ENCODE assay signal across 1 cellular context in the genomic region with DNA sequence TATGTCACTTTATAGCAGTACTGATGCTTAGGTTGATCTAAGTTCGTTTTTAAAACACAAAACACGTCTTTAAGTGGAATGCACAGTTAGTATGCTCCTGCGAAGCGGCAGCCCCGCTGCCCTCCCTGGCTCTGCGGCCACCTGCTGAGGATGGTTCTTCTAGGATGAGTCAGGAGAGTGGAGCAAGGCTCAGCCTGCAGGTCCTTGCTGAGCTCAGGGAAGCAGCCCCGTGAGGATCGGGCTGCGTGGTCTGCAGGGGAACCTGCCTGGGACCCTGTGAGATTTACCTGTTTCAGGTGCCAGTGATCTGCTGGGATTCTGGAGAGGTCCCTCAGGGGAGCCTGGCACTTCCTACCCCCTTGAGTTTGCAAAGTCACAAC.
TF ChIP-seq lines count a peak whose summit lies in the region.

No MANE protein-coding gene starts in this region.

TF ChIP-seq in H1, 55 proteins besides CTCF, POLR2A, EP300 and RAD21:
- TF ChIP-seq SIX5 (IDR thresholded peaks at IDR 0.05; ENCODE audit: low read depth, low read length) (no peak), MAFK (IDR thresholded peaks at IDR 0.05; ENCODE audit: low read depth, low read length) (no peak), KDM4A (IDR thresholded peaks at IDR 0.05; ENCODE audit: low read depth, low read length, severe bottlenecking) (no peak), CHD1 (IDR thresholded peaks at IDR 0.05; ENCODE audit: low read depth, low read length) (no peak), SIRT6 (IDR thresholded peaks at IDR 0.05; ENCODE audit: low read length) (no peak), TBP (IDR thresholded peaks at IDR 0.05; ENCODE audit: low read depth, low read length) (no peak), KDM1A (IDR thresholded peaks at IDR 0.05; ENCODE audit: borderline replicate concordance, low read length) (no peak), PHF8 (conservative IDR thresholded peaks at IDR 0.05; ENCODE audit: low read depth, low read length) (no peak), E2F6 (IDR thresholded peaks at IDR 0.05) (no peak), TEAD4 (IDR thresholded peaks at IDR 0.05; ENCODE audit: low read depth, low read length) (no peak), GTF2F1 (IDR thresholded peaks at IDR 0.05; ENCODE audit: borderline replicate concordance, low read depth, low read length) (no peak), SIN3A (conservative IDR thresholded peaks at IDR 0.05 in 1 of 2, IDR thresholded peaks at IDR 0.05 in 1 of 2; ENCODE audit: low read depth in 1 of 2, low read length in 2 of 2) (no peak), GABPA (IDR thresholded peaks at IDR 0.05; ENCODE audit: borderline replicate concordance, insufficient read depth, low read length) (no peak), BCL11A (IDR thresholded peaks at IDR 0.05; ENCODE audit: low read depth in 2 of 2, low read length in 2 of 2) (no peak)
